In the genomic region with DNA sequence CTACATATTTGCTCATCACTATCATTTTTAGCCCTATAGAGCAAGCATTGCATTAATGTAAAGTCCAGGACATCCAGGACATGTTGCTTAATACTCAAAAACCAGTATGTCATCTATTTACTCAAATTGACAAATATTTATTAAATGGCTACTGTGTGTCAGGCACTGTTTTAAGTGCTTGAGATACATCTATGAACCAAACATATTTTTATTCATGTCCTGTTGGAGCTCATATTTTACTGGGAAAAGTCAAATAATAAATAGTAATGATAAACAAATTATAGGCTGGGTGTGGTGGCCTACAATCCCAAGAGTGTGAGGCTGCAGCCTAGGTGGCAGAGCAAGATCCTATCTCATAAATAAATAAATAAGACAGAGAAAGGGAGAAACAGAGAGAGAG, we compare ENCODE assay signal across 8 cellular contexts.
"Had no signal": no experiment of that assay in that cellular context is flagged by ENCODE, and none has a peak within 500 bp of the region (broad histone marks: within the 10 kb centered on the region; RNA-seq: fewer than 3 reads in every experiment).

No MANE protein-coding gene starts in this region.

- H3K9ac ChIP-seq: GM23248, KMS-11 had no signal

- H3K27ac ChIP-seq: GM23248, KMS-11 had no signal

- H3K9me3 ChIP-seq: HAP-1 had no signal

- H3K4me2 ChIP-seq: KMS-11 had no signal

- H2AFZ ChIP-seq: GM23248 had no signal

- H3K4me1 ChIP-seq: HAP-1 had no signal

- H3K4me3 ChIP-seq: GM23248, HAP-1 had no signal

- ATAC-seq: HCT116 had no signal

- H3K36me3 ChIP-seq: HAP-1 had no signal

- DNase-seq: GM23248, GOT3, H7, HFFc6, KBM-7 had no signal
